Comparison of ENCODE assay signal across 21 cellular contexts in genomic region chr12:64907097-64907496, GRCh38.
DNase-seq lines count a peak whose midpoint lies in the region; ATAC-seq, FAIRE-seq and TF ChIP-seq lines count a peak whose summit lies in the region.
"Had no signal": no experiment of that assay in that cellular context is flagged by ENCODE, and none has a peak within 500 bp of the region (broad histone marks: within the 10 kb centered on the region; RNA-seq: fewer than 3 reads in every experiment).

No MANE protein-coding gene starts in this region.

- no peak for TF ChIP-seq CTCF in HepG2 (CRISPR knock-in tag; IDR thresholded peaks at IDR 0.05)
- no peak for TF ChIP-seq CTCF in right lobe of liver (IDR thresholded peaks at IDR 0.05)
- TF ChIP-seq CTCF in OCI-LY3 (IDR thresholded peaks at IDR 0.05; ENCODE audit: low read depth, low read length): no peak
- TF ChIP-seq CTCF in nephron (IDR thresholded peaks at IDR 0.05; ENCODE audit: unreplicated experiment in 3 of 3): no peak

- in situ Hi-C loops in HepG2 (cut with HindIII; ENCODE audit: extremely low pct_ligation_motif_present, low pct_unique_long_range_greater_than_20kb): no loop called here

- H3K4me2 ChIP-seq in HepG2 (ENCODE audit: low read depth, low read length): no peak overlapping the region
- H3K4me2 ChIP-seq in OCI-LY3 (ENCODE audit: low read length): no peak overlapping the region
- H3K4me2 ChIP-seq: BLaER1 had no signal

- CTCF ChIA-PET in HepG2 (lab: Yijun Ruan, JAX; ENCODE audit: low intra/inter-chr PET ratio, low total read pairs): no interaction called here

- no TSS peak for BruUV-seq in HepG2 (replicated peaks; lab: Mats Ljungman, UMichigan)

- H3K36me3 ChIP-seq in HepG2 (replicated peaks in 1 of 2; ENCODE audit: control insufficient read depth in 1 of 2, insufficient read depth in 2 of 2, low read length in 2 of 2) (no peaks in the 10 kb centered on the region), right lobe of liver (no peaks in the 10 kb centered on the region), OCI-LY3 (replicated peaks; ENCODE audit: low read depth, low read length) (no peaks in the 10 kb centered on the region)
- H3K36me3 ChIP-seq: BE2C, BLaER1 had no signal

- H3K36me3 Mint-ChIP-seq in nephron (ENCODE audit: low read depth): no peaks in the 10 kb centered on the region
- H3K36me3 Mint-ChIP-seq: CD14-positive monocyte; CD4-positive, alpha-beta memory T cell; CD4-positive, CD25-positive, alpha-beta regulatory T cell; CD8-positive, alpha-beta memory T cell had no signal

- H4K20me1 ChIP-seq in HepG2 (ENCODE audit: insufficient read depth, low read length) (no peaks in the 10 kb centered on the region), OCI-LY3 (ENCODE audit: insufficient read depth, low read length) (no peaks in the 10 kb centered on the region)
- H4K20me1 ChIP-seq: BLaER1 had no signal

- H3K9ac ChIP-seq in HepG2 (ENCODE audit: insufficient read depth, low read depth, low read length): no peak overlapping the region
- H3K9ac ChIP-seq in OCI-LY3 (ENCODE audit: low read length): no peak overlapping the region
- H3K9ac ChIP-seq: BLaER1 had no signal

- H3K9me3 Mint-ChIP-seq in nephron: no peaks in the 10 kb centered on the region
- H3K9me3 Mint-ChIP-seq: CD14-positive monocyte; CD4-positive, alpha-beta memory T cell; CD4-positive, CD25-positive, alpha-beta regulatory T cell; CD8-positive, alpha-beta memory T cell had no signal

- ATAC-seq in HepG2 (no peak), right lobe of liver (no peak), GM21529 (IDR thresholded peaks at IDR 0.05; ENCODE audit: unreplicated experiment) (no peak)

- H3K4me3 ChIP-seq in HepG2 (replicated peaks in 1 of 3; ENCODE audit: insufficient read depth in 1 of 3, low read depth in 2 of 3, low read length in 3 of 3): no peak overlapping the region
- H3K4me3 ChIP-seq in right lobe of liver: no peak overlapping the region
- H3K4me3 ChIP-seq in OCI-LY3 (ENCODE audit: low read length): no peak overlapping the region
- H3K4me3 ChIP-seq: BLaER1 had no signal

- H3K4me1 ChIP-seq in HepG2 (ENCODE audit: insufficient read depth, low read length) (peaks cover 13% of the 10 kb centered on the region; the same call in 1 of the 2 replicates), right lobe of liver (no peaks in the 10 kb centered on the region), OCI-LY3 (ENCODE audit: low read length) (no peaks in the 10 kb centered on the region)
- H3K4me1 ChIP-seq: BE2C had no signal

- peaks cover 7% of the 10 kb centered on the region for H3K27me3 Mint-ChIP-seq in nephron (ENCODE audit: low read depth)

- no peaks in the 10 kb centered on the region for H3K79me2 ChIP-seq in HepG2 (ENCODE audit: insufficient read depth, low read length)
- H3K79me2 ChIP-seq in OCI-LY3 (ENCODE audit: low read length): no peaks in the 10 kb centered on the region

- FAIRE-seq in HepG2 (lab: Jason Lieb, UNC): no peak
- FAIRE-seq: G401.6, GM12891, GM19239 had no signal

- peak overlapping the region in 2 of 3 experiments; percentile 13 to 16 for H3K27ac Mint-ChIP-seq in nephron
- H3K27ac Mint-ChIP-seq: CD14-positive monocyte; CD4-positive, CD25-positive, alpha-beta regulatory T cell; CD8-positive, alpha-beta memory T cell had no signal

- no peak overlapping the region for H3K4me3 Mint-ChIP-seq in nephron
- H3K4me3 Mint-ChIP-seq: CD14-positive monocyte; CD4-positive, alpha-beta memory T cell; CD4-positive, CD25-positive, alpha-beta regulatory T cell; CD8-positive, alpha-beta memory T cell had no signal

- H3K27me3 ChIP-seq in HepG2 (ENCODE audit: control insufficient read depth in 1 of 2, insufficient read depth in 2 of 2, low read length in 2 of 2) (no peaks in the 10 kb centered on the region), right lobe of liver (no peaks in the 10 kb centered on the region), OCI-LY3 (ENCODE audit: low read depth, low read length) (no peaks in the 10 kb centered on the region)
- H3K27me3 ChIP-seq: BLaER1 had no signal

- WGBS in HepG2 (ENCODE audit: low lambda C conversion rate): 48% methylated on average over 3 of the region's 3 CpGs
- 78% methylated on average over 3 of the region's 3 CpGs for WGBS in right lobe of liver (ENCODE audit: insufficient coverage, low coverage, low lambda C conversion rate, missing lambda C conversion rate)

- H3K27ac ChIP-seq in HepG2 (ENCODE audit: extremely low read length, insufficient read depth, low read length): no peak overlapping the region
- H3K27ac ChIP-seq in right lobe of liver: no peak overlapping the region
- H3K27ac ChIP-seq in OCI-LY3 (ENCODE audit: low read length): no peak overlapping the region
- H3K27ac ChIP-seq: 22Rv1, BLaER1 had no signal

- peaks cover 39% of the 10 kb centered on the region for H3K4me1 Mint-ChIP-seq in nephron
- H3K4me1 Mint-ChIP-seq: CD14-positive monocyte; CD4-positive, alpha-beta memory T cell; CD4-positive, CD25-positive, alpha-beta regulatory T cell; CD8-positive, alpha-beta memory T cell had no signal

- H2AFZ ChIP-seq in HepG2 (ENCODE audit: low read length) (no peak overlapping the region), OCI-LY3 (ENCODE audit: low read depth, low read length) (0 out of 2 replicates have a peak overlapping the region, but pooled peaks have one; percentile 3)

- TF ChIP-seq RAD21 in HepG2 (CRISPR knock-in tag; IDR thresholded peaks at IDR 0.05): no peak

- TF ChIP-seq POLR2A in HepG2 (IDR thresholded peaks at IDR 0.05; ENCODE audit: insufficient read depth in 1 of 2, low read depth in 2 of 2, low read length in 2 of 2) (no peak), right lobe of liver (IDR thresholded peaks at IDR 0.05) (no peak)

- POLR2A ChIA-PET in HepG2 (lab: Yijun Ruan, JAX): no interaction called here

- intact Hi-C loops in HepG2 (cut with micrococcal nuclease; ENCODE audit: unreplicated experiment): no loop called here
- intact Hi-C loops in right lobe of liver (cut with DNase I): no loop called here

- DNase-seq in HepG2 (ENCODE audit: low spot score): no peak
- DNase-seq in right lobe of liver: no peak
- no peak for DNase-seq in mucosa of gallbladder (ENCODE audit: low spot score)
- DNase-seq: ACHN; BE2C; C1 segment of cervical spinal cord; CD4-positive, alpha-beta memory T cell; CD4-positive, CD25-positive, alpha-beta regulatory T cell; CD8-positive, alpha-beta memory T cell; COR-L47; DMS79 treated with DMSO at 0.1 percent for 48 hours; GF-D8 had no signal

- TF ChIP-seq EP300 in HepG2 (IDR thresholded peaks at IDR 0.05; ENCODE audit: low read depth in 2 of 2, low read length in 2 of 2) (no peak), HepG2 (CRISPR knock-in tag; IDR thresholded peaks at IDR 0.05; ENCODE audit: borderline replicate concordance) (no peak)

- no peaks in the 10 kb centered on the region for H3K9me3 ChIP-seq in HepG2 (ENCODE audit: low read length)
- H3K9me3 ChIP-seq in right lobe of liver: no peaks in the 10 kb centered on the region
- no peaks in the 10 kb centered on the region for H3K9me3 ChIP-seq in OCI-LY3 (ENCODE audit: insufficient read depth, low read length)
- H3K9me3 ChIP-seq: BE2C, BLaER1 had no signal

TF ChIP-seq in HepG2, 621 proteins besides CTCF, POLR2A, EP300 and RAD21:
- TF ChIP-seq MAFF (IDR thresholded peaks at IDR 0.05; ENCODE audit: low read depth, low read length): 0 out of 2 replicates have a peak, but pooled peaks have one; percentile 10
- no peak for TF ChIP-seq AFF4 (CRISPR knock-in tag; IDR thresholded peaks at IDR 0.05)
- TF ChIP-seq MAFK (conservative IDR thresholded peaks at IDR 0.05 in 1 of 2, IDR thresholded peaks at IDR 0.05 in 1 of 2; ENCODE audit: low read length in 2 of 2): peak in 1 of 2 experiments; percentile 50; a peak in 3 of 4 replicates
- no peak for TF ChIP-seq ZBTB42 (CRISPR knock-in tag; IDR thresholded peaks at IDR 0.05)
